8 cellular contexts compared by ENCODE assay signal in genomic region chr18:51151568-51152511, GRCh38. TPM values are rescaled to one million over a fixed set of nuclear protein-coding genes. Genes with fewer than 3 reads are reported as not detected.
DNase-seq lines count a peak whose midpoint lies in the region; ATAC-seq and FAIRE-seq lines count a peak whose summit lies in the region.

No MANE protein-coding gene starts in this region.

- DNase-seq in activated T-cell treated with anti-CD3 and anti-CD28 coated beads for 1 hour (ENCODE audit: low read depth), result peak; percentile 67
- DNase-seq in trophoblast cell, result peak; percentile 62 to 67
- no peak for DNase-seq in iPS-NIHi7 (ENCODE audit: extremely low spot score)
- DNase-seq in HTR-8/SVneo (ENCODE audit: insufficient read length, low spot score), result no peak
- no peak for DNase-seq in epidermal melanocyte (ENCODE audit: insufficient read length, low spot score)
- no peak for DNase-seq in NCI-H1417 (lab: John Stamatoyannopoulos, UW)

- no CpG with 5 or more reads among the region's 26 CpGs for WGBS in trophoblast cell (ENCODE audit: extremely low coverage, insufficient coverage, insufficient read length)

- H3K36me3 ChIP-seq in trophoblast cell (ENCODE audit: control insufficient read depth in 1 of 2, insufficient read depth in 2 of 2, low read length in 2 of 2), result no peaks in the 10 kb centered on the region

- peaks cover 3% of the 10 kb centered on the region for H3K9me3 ChIP-seq in trophoblast cell (ENCODE audit: insufficient read depth, low read depth, low read length)

- no peak overlapping the region for H3K27ac ChIP-seq in trophoblast cell (ENCODE audit: low read depth, low read length)

- H3K4me3 ChIP-seq in trophoblast cell (ENCODE audit: low read depth, low read length), result no peak overlapping the region

- no peaks in the 10 kb centered on the region for H3K79me2 ChIP-seq in trophoblast cell (ENCODE audit: control insufficient read depth, insufficient read depth, low read length, poor library complexity)

- H4K8ac ChIP-seq in trophoblast cell (ENCODE audit: low read depth, low read length), result no peak overlapping the region

- no peak overlapping the region for H2AFZ ChIP-seq in trophoblast cell (ENCODE audit: insufficient read depth, low read length, poor library complexity)

- H3K14ac ChIP-seq in trophoblast cell (ENCODE audit: low read length), result no peak overlapping the region

- no peak overlapping the region for H2BK12ac ChIP-seq in trophoblast cell (ENCODE audit: low read length)

- no peaks in the 10 kb centered on the region for H3K27me3 ChIP-seq in trophoblast cell (ENCODE audit: insufficient read depth, low read length)

- H4K91ac ChIP-seq in trophoblast cell (ENCODE audit: low read depth, low read length), result no peak overlapping the region

- no peak overlapping the region for H3K23ac ChIP-seq in trophoblast cell (ENCODE audit: low read length)

- H2AK5ac ChIP-seq in trophoblast cell (ENCODE audit: low read length), result no peak overlapping the region

- H3K9ac ChIP-seq in trophoblast cell (ENCODE audit: low read length), result no peak overlapping the region

- ATAC-seq in GM18517 (IDR thresholded peaks at IDR 0.05; ENCODE audit: unreplicated experiment) (peak; percentile 28), HG03354 (IDR thresholded peaks at IDR 0.05; ENCODE audit: poor library complexity, severe bottlenecking, unreplicated experiment) (peak; percentile 28)

- no peak overlapping the region for H3K4me2 ChIP-seq in trophoblast cell (ENCODE audit: low read length)

- no peak overlapping the region for H4K12ac ChIP-seq in trophoblast cell (ENCODE audit: low read depth, low read length)

- no peak overlapping the region for H2BK5ac ChIP-seq in trophoblast cell (ENCODE audit: low read depth, low read length, poor library complexity)

- H2BK120ac ChIP-seq in trophoblast cell (ENCODE audit: insufficient read depth, low read length, poor library complexity), result no peak overlapping the region

- H3K18ac ChIP-seq in trophoblast cell (ENCODE audit: low read length), result no peak overlapping the region

- H3K79me1 ChIP-seq in trophoblast cell (ENCODE audit: low read length), result peaks cover 3% of the 10 kb centered on the region

- no peak overlapping the region for H3K4ac ChIP-seq in trophoblast cell (ENCODE audit: low read depth, low read length)

- peaks cover 4 to 7% of the 10 kb centered on the region in 2 experiments for H3K4me1 ChIP-seq in trophoblast cell (ENCODE audit: control insufficient read depth in 1 of 2, insufficient read depth in 2 of 2, low read length in 2 of 2)

- no peak for FAIRE-seq in HTR-8/SVneo (lab: Jason Lieb, UNC)

RNA-seq across cellular contexts. Expression of gene MEX3C, which starts 45.6 kb away (rescaled TPM):
- 65.5 and 72.3 TPM in 2 replicates for polyA plus RNA-seq in trophoblast cell (2013)

Comparison
In these comparisons a context has a peak if more than half of its experiments do, and no peak if none do; other contexts are left out.
1. DNase-seq: peak in activated T-cell treated with anti-CD3 and anti-CD28 coated beads for 1 hour (single experiment) and trophoblast cell (2 of 2); none in iPS-NIHi7 (single experiment), HTR-8/SVneo (single experiment), epidermal melanocyte (single experiment) and NCI-H1417 (0 of 3).